Comparison of ENCODE assay signal across 10 cellular contexts in genomic region chr17:5131799-5132502, GRCh38. TPM values are rescaled to one million over a fixed set of nuclear protein-coding genes. Genes with fewer than 3 reads are reported as not detected.
DNase-seq lines count a peak whose midpoint lies in the region; ATAC-seq and TF ChIP-seq lines count a peak whose summit lies in the region.
"Not testable (repeated sequence)": the region's sequence is repeated elsewhere in the genome, so short reads cannot be mapped to it uniquely, and the experiment has no call there.
"Had no signal": no experiment of that assay in that cellular context is flagged by ENCODE, and none has a peak within 500 bp of the region (broad histone marks: within the 10 kb centered on the region; RNA-seq: fewer than 3 reads in every experiment).

No MANE protein-coding gene starts in this region.

- not testable (repeated sequence) for H3K9ac ChIP-seq in endodermal cell (ENCODE audit: extremely low read depth, low read length, poor library complexity, severe bottlenecking); neural progenitor cell

- H3K27ac ChIP-seq in endodermal cell (ENCODE audit: low read depth, low read length); neural progenitor cell: not testable (repeated sequence)

- CTCF ChIA-PET in activated CD4-positive, alpha-beta memory T cell treated with anti-CD3 and anti-CD28 coated beads for 36 hours (lab: Charles Lee), result interaction anchor here (0.6 kb wide), 1 partner anchor 267 kb away, joined by 3 read pairs; no protein-coding TSS in a partner anchor
- CTCF ChIA-PET in MCF 10A (lab: Yijun Ruan, JAX), result not testable (repeated sequence)

- not testable (repeated sequence) for H3K36me3 Mint-ChIP-seq in activated CD4-positive, alpha-beta memory T cell treated with anti-CD3 and anti-CD28 coated beads for 36 hours; MCF 10A (ENCODE audit: insufficient read depth, unreplicated experiment); endodermal cell (ENCODE audit: low read depth); neural progenitor cell

- not testable (repeated sequence) for H3K27ac Mint-ChIP-seq in activated CD4-positive, alpha-beta memory T cell treated with anti-CD3 and anti-CD28 coated beads for 36 hours; endodermal cell; neural progenitor cell
- H3K27ac Mint-ChIP-seq in MCF 10A (ENCODE audit: low read depth, unreplicated experiment), result peak overlapping the region; percentile 41

- H2AFZ ChIP-seq in neural progenitor cell (replicated peaks), result not testable (repeated sequence)

- ATAC-seq in left lobe of liver, result not testable (repeated sequence)

- not testable (repeated sequence) for H3K79me2 ChIP-seq in neural progenitor cell (ENCODE audit: low read depth)

- not testable (repeated sequence) for H3K36me3 ChIP-seq in endodermal cell (ENCODE audit: control insufficient read depth, insufficient read depth, low read length); neural progenitor cell

- DNase-seq in activated CD4-positive, alpha-beta memory T cell treated with anti-CD3 and anti-CD28 coated beads for 36 hours, result peak; percentile 4
- DNase-seq in MCF 10A (ENCODE audit: unreplicated experiment); neural progenitor cell (ENCODE audit: low spot score): not testable (repeated sequence)
- peak; percentile 36 for DNase-seq in endodermal cell
- DNase-seq in left lobe of liver (ENCODE audit: low spot score), result peak; percentile 38
- DNase-seq in posterior vena cava (ENCODE audit: low spot score), result peak; percentile 66
- peak; percentile 29 for DNase-seq in ureter (ENCODE audit: low spot score)

- not testable (repeated sequence) for H3K4me1 Mint-ChIP-seq in activated CD4-positive, alpha-beta memory T cell treated with anti-CD3 and anti-CD28 coated beads for 36 hours (ENCODE audit: low read depth); MCF 10A (ENCODE audit: insufficient read depth, unreplicated experiment); endodermal cell; neural progenitor cell

- POLR2A ChIA-PET in activated CD4-positive, alpha-beta memory T cell treated with anti-CD3 and anti-CD28 coated beads for 36 hours (lab: Charles Lee); MCF 10A (lab: Yijun Ruan, JAX): not testable (repeated sequence)

- BruUV-seq in MCF 10A (replicated peaks; lab: Mats Ljungman, UMichigan), result not testable (repeated sequence)

- intact Hi-C loops in activated CD4-positive, alpha-beta memory T cell treated with anti-CD3 and anti-CD28 coated beads for 36 hours (cut with micrococcal nuclease); MCF 10A (cut with micrococcal nuclease); posterior vena cava (cut with DNase I): not testable (repeated sequence)

- H3F3A ChIP-seq in neural progenitor cell (ENCODE audit: low read depth), result not testable (repeated sequence)

- TF ChIP-seq CTCF in MCF 10A (IDR thresholded peaks at IDR 0.05; ENCODE audit: unreplicated experiment); endodermal cell (conservative IDR thresholded peaks at IDR 0.05); neural progenitor cell (IDR thresholded peaks at IDR 0.05): not testable (repeated sequence)

- not testable (repeated sequence) for H3K4me3 ChIP-seq in endodermal cell (ENCODE audit: low read length); neural progenitor cell

- WGBS in endodermal cell (ENCODE audit: insufficient coverage in 1 of 2, insufficient read length in 1 of 2), 2 experiments, result 80 to 87% methylated on average over 4 to 16 of the region's 16 CpGs

- H3K4me2 ChIP-seq in neural progenitor cell, result not testable (repeated sequence)

- not testable (repeated sequence) for H3K27me3 ChIP-seq in endodermal cell (ENCODE audit: control insufficient read depth, insufficient read depth, low read length, poor library complexity, severe bottlenecking); neural progenitor cell

- not testable (repeated sequence) for H4K20me1 ChIP-seq in neural progenitor cell (ENCODE audit: low read depth)

- H3K4me1 ChIP-seq in endodermal cell (ENCODE audit: control insufficient read depth, insufficient read depth, low read length); neural progenitor cell: not testable (repeated sequence)

- not testable (repeated sequence) for H3K9me3 Mint-ChIP-seq in activated CD4-positive, alpha-beta memory T cell treated with anti-CD3 and anti-CD28 coated beads for 36 hours; MCF 10A (ENCODE audit: unreplicated experiment); endodermal cell; neural progenitor cell

- H3K4me3 Mint-ChIP-seq in activated CD4-positive, alpha-beta memory T cell treated with anti-CD3 and anti-CD28 coated beads for 36 hours; MCF 10A (ENCODE audit: unreplicated experiment); endodermal cell: not testable (repeated sequence)
- peak overlapping the region; percentile 15 for H3K4me3 Mint-ChIP-seq in neural progenitor cell

- not testable (repeated sequence) for H3K27me3 Mint-ChIP-seq in activated CD4-positive, alpha-beta memory T cell treated with anti-CD3 and anti-CD28 coated beads for 36 hours; MCF 10A (ENCODE audit: insufficient read depth, unreplicated experiment); neural progenitor cell (ENCODE audit: insufficient read depth, low read depth)
- peaks cover 45% of the 10 kb centered on the region for H3K27me3 Mint-ChIP-seq in endodermal cell (ENCODE audit: insufficient read depth)

- not testable (repeated sequence) for H3K9me3 ChIP-seq in endodermal cell (ENCODE audit: control insufficient read depth, low read length); neural progenitor cell (ENCODE audit: low read depth)

RNA-seq across cellular contexts. Expression of gene USP6, which starts 16.1 kb away (rescaled TPM):
- under 1 TPM; 0.05 TPM for total RNA-seq in activated CD4-positive, alpha-beta memory T cell treated with anti-CD3 and anti-CD28 coated beads for 36 hours
- 0.10 TPM in 1 of 2 replicates, not detected in the other for total RNA-seq in MCF 10A (2022)
- total RNA-seq in endodermal cell, result under 1 TPM; 0.13 TPM
- 0.04 TPM for polyA plus RNA-seq in endodermal cell (2013, experiment 1 of 2)
- polyA plus RNA-seq in endodermal cell (2013, experiment 2 of 2), result 0.04 TPM
- 0.08 TPM for total RNA-seq in left lobe of liver
- total RNA-seq in neural progenitor cell (ENCODE audit: low replicate concordance), result 0.09 and 0.17 TPM in 2 replicates
- under 1 TPM in 1 of 2 donors, not detected in 1; 0.19 TPM for total RNA-seq in posterior vena cava
- total RNA-seq in ureter, result 0.08 TPM
- total RNA-seq: A172, Calu3, HT1080 had no signal

RNA-seq across cellular contexts. Expression of gene ZNF232, which starts 20.3 kb away (rescaled TPM):
- 10 to 100 TPM; 13.6 to 14.2 TPM for total RNA-seq in activated CD4-positive, alpha-beta memory T cell treated with anti-CD3 and anti-CD28 coated beads for 36 hours
- total RNA-seq in MCF 10A (2022), result 8.8 and 11.6 TPM in 2 replicates
- 10 to 100 TPM; 27.2 to 32.1 TPM for total RNA-seq in endodermal cell
- 27.0 TPM for polyA plus RNA-seq in endodermal cell (2013, experiment 1 of 2)
- polyA plus RNA-seq in endodermal cell (2013, experiment 2 of 2), result 28.5 TPM
- 5.3 TPM for total RNA-seq in left lobe of liver
- total RNA-seq in neural progenitor cell (ENCODE audit: low replicate concordance), result 25.5 and 29.4 TPM in 2 replicates
- total RNA-seq in posterior vena cava, result 1 to 10 TPM; 3.7 to 6.3 TPM
- total RNA-seq in ureter, result 5.9 TPM
- total RNA-seq: A172 had no signal

RNA-seq across cellular contexts. Expression of gene ZFP3, which starts 53.7 kb away (rescaled TPM):
- 1 to 10 TPM; 1.8 to 1.9 TPM for total RNA-seq in activated CD4-positive, alpha-beta memory T cell treated with anti-CD3 and anti-CD28 coated beads for 36 hours
- not detected in 2 replicates for total RNA-seq in MCF 10A (2022)
- 1 to 10 TPM in 1 of 2 donors, under 1 TPM in 1; 0.09 to 1.3 TPM for total RNA-seq in endodermal cell
- 0.07 TPM for polyA plus RNA-seq in endodermal cell (2013, experiment 1 of 2)
- 0.21 TPM for polyA plus RNA-seq in endodermal cell (2013, experiment 2 of 2)
- 0.83 TPM for total RNA-seq in left lobe of liver
- 0.19 and 0.34 TPM in 2 replicates for total RNA-seq in neural progenitor cell (ENCODE audit: low replicate concordance)
- total RNA-seq in posterior vena cava, result 1 to 10 TPM; 4.1 to 4.6 TPM
- total RNA-seq in ureter, result 9.1 TPM
- total RNA-seq: Calu3, HT1080 had no signal

RNA-seq across cellular contexts. Expression of gene ZNF594, which starts 59.7 kb away (rescaled TPM):
- 1 to 10 TPM; 5.3 to 6.2 TPM for total RNA-seq in activated CD4-positive, alpha-beta memory T cell treated with anti-CD3 and anti-CD28 coated beads for 36 hours
- total RNA-seq in MCF 10A (2022) (1.9 TPM in 2 replicates), endodermal cell (10 to 100 TPM; 13.9 to 15.5 TPM), left lobe of liver (2.3 TPM), neural progenitor cell (ENCODE audit: low replicate concordance) (19.5 and 25.3 TPM in 2 replicates), posterior vena cava (1 to 10 TPM; 5.7 to 6.8 TPM), ureter (13.5 TPM)
- polyA plus RNA-seq in endodermal cell (2013, experiment 1 of 2), result 8.9 TPM
- polyA plus RNA-seq in endodermal cell (2013, experiment 2 of 2), result 7.6 TPM
